Comparison of ENCODE assay signal across 9 cellular contexts in the genomic region with DNA sequence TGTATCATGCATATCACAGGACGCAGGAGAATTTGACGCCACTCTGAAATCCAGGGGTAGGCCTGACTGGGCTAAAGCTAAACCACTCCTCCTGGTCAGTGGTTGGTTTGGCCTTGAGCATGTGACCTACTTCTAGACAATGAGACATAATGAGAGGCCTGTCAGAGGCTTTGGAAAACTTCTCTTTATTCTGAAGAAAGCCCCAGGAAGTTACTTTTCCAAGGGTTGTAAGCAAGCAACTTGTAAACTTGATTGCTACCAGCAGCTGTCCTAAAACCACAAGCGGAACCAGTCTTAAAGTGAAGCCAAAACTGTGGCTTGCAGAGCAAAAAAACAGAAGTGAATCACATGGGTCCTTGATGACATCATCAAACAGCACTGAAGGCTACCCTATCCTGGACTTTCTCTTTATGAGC.
DNase-seq lines count a peak whose midpoint lies in the region; TF ChIP-seq lines count a peak whose summit lies in the region.
"Had no signal": no experiment of that assay in that cellular context is flagged by ENCODE, and none has a peak within 500 bp of the region (broad histone marks: within the 10 kb centered on the region; RNA-seq: fewer than 3 reads in every experiment).

No MANE protein-coding gene starts in this region.

- DNase-seq in AG09319 (ENCODE audit: extremely low read depth, low read depth), result peak; percentile 38
- DNase-seq in Kasumi-1 (lab: John Stamatoyannopoulos, UW), result peak; percentile 71
- DNase-seq in cerebellar cortex (ENCODE audit: low spot score), result peak; percentile 1
- peak; percentile 86 for DNase-seq in medulla oblongata (ENCODE audit: extremely low spot score)
- DNase-seq in posterior vena cava (ENCODE audit: low spot score), result no peak
- no peak for DNase-seq in epidermal melanocyte (ENCODE audit: insufficient read length, low spot score)
- no peak for DNase-seq in stimulated activated CD4-positive, alpha-beta T cell treated with anti-CD3 and anti-CD28 coated beads, Interleukin-4, amount 100 ng/mL, for 24 hours
- DNase-seq in activated CD4-positive, alpha-beta T cell treated with anti-CD3 and anti-CD28 coated beads, Interleukin-2, amount 50 U/mL, for 4 hours, result no peak
- DNase-seq: activated gamma-delta T cell treated with Interleukin-2 at 50 U/mL for 16 hours had no signal

- no peak for TF ChIP-seq CTCF in AG09319 (IDR thresholded peaks at IDR 0.05; ENCODE audit: low read depth, low read length)

- intact Hi-C loops in posterior vena cava (cut with DNase I), result no loop called here

Comparison
In these comparisons a context has a peak if more than half of its experiments do, and no peak if none do; other contexts are left out.
1. DNase-seq: peak in AG09319 (single experiment), Kasumi-1 (2 of 2), cerebellar cortex (single experiment) and medulla oblongata (single experiment); none in posterior vena cava (single experiment), epidermal melanocyte (single experiment), stimulated activated CD4-positive, alpha-beta T cell treated with anti-CD3 and anti-CD28 coated beads, Interleukin-4, amount 100 ng/mL, for 24 hours (single experiment) and activated CD4-positive, alpha-beta T cell treated with anti-CD3 and anti-CD28 coated beads, Interleukin-2, amount 50 U/mL, for 4 hours (0 of 2).